Comparison of ENCODE assay signal across 16 cellular contexts in genomic region chr3:37480003-37480402, GRCh38. TPM values are rescaled to one million over a fixed set of nuclear protein-coding genes. Genes with fewer than 3 reads are reported as not detected.
DNase-seq lines count a peak whose midpoint lies in the region; ATAC-seq, FAIRE-seq and TF ChIP-seq lines count a peak whose summit lies in the region.
"Had no signal": no experiment of that assay in that cellular context is flagged by ENCODE, and none has a peak within 500 bp of the region (broad histone marks: within the 10 kb centered on the region; RNA-seq: fewer than 3 reads in every experiment).

No MANE protein-coding gene starts in this region.

- H3K4ac ChIP-seq in H1 (replicated peaks; ENCODE audit: insufficient read length, low read depth, low read length), result no peak overlapping the region

- TF ChIP-seq CTCF in left ventricle myocardium inferior (IDR thresholded peaks at IDR 0.05; ENCODE audit: borderline replicate concordance), result no peak
- no peak for TF ChIP-seq CTCF in H1 (IDR thresholded peaks at IDR 0.05; ENCODE audit: control extremely low read depth in 1 of 3, insufficient read depth in 1 of 3, low read depth in 1 of 3, low read length in 3 of 3)
- no peak for TF ChIP-seq CTCF in activated CD8-positive, alpha-beta T cell treated with anti-CD3 and anti-CD28 coated beads for 36 hours (IDR thresholded peaks at IDR 0.05)

- no peak overlapping the region for H2AK5ac ChIP-seq in H1 (ENCODE audit: low read depth, low read length)

- 86% methylated on average over 7 of the region's 7 CpGs; no CpG with 5 or more reads in 1 of the 2 experiments for WGBS in H1 (ENCODE audit: extremely low coverage in 1 of 2, insufficient coverage in 1 of 2, insufficient read length in 1 of 2, insufficient replicate concordance in 2 of 2, low coverage in 1 of 2, low lambda C conversion rate in 2 of 2, missing lambda C conversion rate in 1 of 2), 2 experiments

- H3K4me2 ChIP-seq in H1 (ENCODE audit: insufficient read depth in 1 of 2, low read depth in 2 of 2, low read length in 2 of 2), result no peak overlapping the region

- H3K56ac ChIP-seq in H1 (replicated peaks; ENCODE audit: insufficient read length, low read depth, low read length), result no peak overlapping the region

- TF ChIP-seq POLR2A in H1 (IDR thresholded peaks at IDR 0.05; ENCODE audit: control extremely low read depth in 1 of 2, low read depth in 2 of 2, low read length in 2 of 2), result no peak

- H3K9me3 Mint-ChIP-seq in activated CD8-positive, alpha-beta T cell treated with anti-CD3 and anti-CD28 coated beads for 36 hours, result no peaks in the 10 kb centered on the region
- H3K9me3 Mint-ChIP-seq: CD8-positive, alpha-beta memory T cell; HFFc6 had no signal

- CTCF ChIA-PET in H1 (lab: Charles Lee; ENCODE audit: partially characterized antibody), result interaction anchor here (0.8 to 1.8 kb wide), 3 partner anchors 11 to 475 kb away, joined by 3 to 5 read pairs (median 3); no protein-coding TSS in a partner anchor
- CTCF ChIA-PET in activated CD8-positive, alpha-beta T cell treated with anti-CD3 and anti-CD28 coated beads for 36 hours (lab: Charles Lee), result no interaction called here

- H2BK12ac ChIP-seq in H1 (ENCODE audit: low read depth, low read length), result no peak overlapping the region

- H3K27me3 Mint-ChIP-seq in activated CD8-positive, alpha-beta T cell treated with anti-CD3 and anti-CD28 coated beads for 36 hours, result peaks cover 2% of the 10 kb centered on the region

- H3K4me1 ChIP-seq in left ventricle myocardium inferior (peaks cover 26% of the 10 kb centered on the region), H1 (replicated peaks in 1 of 4; ENCODE audit: control insufficient read depth in 3 of 4, insufficient read depth in 4 of 4, low read length in 3 of 4) (peaks cover 0 to 3% (median 1%) of the 10 kb centered on the region in 4 experiments; a peak in 3 of 7 replicates)

- no peaks in the 10 kb centered on the region for H4K20me1 ChIP-seq in H1 (replicated peaks in 1 of 2; ENCODE audit: control insufficient read depth in 1 of 2, insufficient read depth in 2 of 2, low read length in 2 of 2)

- H3K4me3 ChIP-seq in left ventricle myocardium inferior (no peak overlapping the region), H1 (ENCODE audit: extremely low read depth in 1 of 4, insufficient read depth in 2 of 4, low read depth in 3 of 4, low read length in 4 of 4) (no peak overlapping the region)
- H3K4me3 ChIP-seq: K562 had no signal

- H3K27ac Mint-ChIP-seq in activated CD8-positive, alpha-beta T cell treated with anti-CD3 and anti-CD28 coated beads for 36 hours, result no peak overlapping the region
- H3K27ac Mint-ChIP-seq: CD8-positive, alpha-beta memory T cell; HFFc6 had no signal

- H3K79me1 ChIP-seq in H1 (ENCODE audit: low read depth, low read length), result no peaks in the 10 kb centered on the region

- no peak overlapping the region for H3K4me3 Mint-ChIP-seq in activated CD8-positive, alpha-beta T cell treated with anti-CD3 and anti-CD28 coated beads for 36 hours
- H3K4me3 Mint-ChIP-seq: CD8-positive, alpha-beta memory T cell; HFFc6 had no signal

- H3K36me3 ChIP-seq in left ventricle myocardium inferior (peaks cover 44% of the 10 kb centered on the region), H1 (ENCODE audit: control insufficient read depth in 2 of 4, insufficient read depth in 4 of 4, low read length in 3 of 4) (no peaks in the 10 kb centered on the region)

- H4K5ac ChIP-seq in H1 (ENCODE audit: insufficient read length, low read depth, low read length), result no peak overlapping the region

- no peak overlapping the region for H3K27ac ChIP-seq in left ventricle myocardium inferior (replicated peaks)
- no peak overlapping the region for H3K27ac ChIP-seq in H1 (ENCODE audit: low read depth, low read length)

- H3K9me3 ChIP-seq in left ventricle myocardium inferior (replicated peaks) (no peaks in the 10 kb centered on the region), H1 (ENCODE audit: insufficient read depth in 2 of 2, low read depth in 1 of 2, low read length in 1 of 2) (no peaks in the 10 kb centered on the region)

- no peaks in the 10 kb centered on the region for H3K79me2 ChIP-seq in H1 (ENCODE audit: control insufficient read depth in 1 of 2, insufficient read depth in 2 of 2, low read length in 2 of 2)

- H3K9ac ChIP-seq in H1 (replicated peaks in 1 of 4; ENCODE audit: extremely low read depth in 1 of 4, low read depth in 3 of 4, low read length in 3 of 4), result no peak overlapping the region

- no peak for TF ChIP-seq EP300 in H1 (IDR thresholded peaks at IDR 0.05; ENCODE audit: borderline replicate concordance in 1 of 2, low read depth in 2 of 2, low read length in 2 of 2)

- H3K27me3 ChIP-seq in left ventricle myocardium inferior (ENCODE audit: low read depth), result no peaks in the 10 kb centered on the region
- no peaks in the 10 kb centered on the region for H3K27me3 ChIP-seq in H1 (replicated peaks in 1 of 4; ENCODE audit: control insufficient read depth in 3 of 4, extremely low read depth in 1 of 4, insufficient read depth in 3 of 4, low read length in 3 of 4)

- H3K18ac ChIP-seq in H1 (ENCODE audit: extremely low read depth, low read length), result no peak overlapping the region

- no peaks in the 10 kb centered on the region for H3K36me3 Mint-ChIP-seq in activated CD8-positive, alpha-beta T cell treated with anti-CD3 and anti-CD28 coated beads for 36 hours (ENCODE audit: low read depth)
- H3K36me3 Mint-ChIP-seq: CD8-positive, alpha-beta memory T cell had no signal

- no peak for TF ChIP-seq RAD21 in H1 (IDR thresholded peaks at IDR 0.05 in 1 of 2, conservative IDR thresholded peaks at IDR 0.05 in 1 of 2; ENCODE audit: low read depth in 2 of 2, low read length in 2 of 2)

- DNase-seq in Right ventricle myocardium superior (no peak), left ventricle myocardium inferior (no peak), NCI-H524 treated with DMSO at 0.1 percent for 48 hours (lab: John Stamatoyannopoulos, UW) (peak; percentile 73), H1 (ENCODE audit: low read depth in 1 of 2, low spot score in 2 of 2) (no peak), urothelium cell line (ENCODE audit: low spot score) (no peak), AML-193 (lab: John Stamatoyannopoulos, UW) (no peak)
- no peak for DNase-seq in activated CD8-positive, alpha-beta T cell treated with anti-CD3 and anti-CD28 coated beads for 36 hours
- DNase-seq: CD8-positive, alpha-beta memory T cell; DMS79; H7; HFFc6; NCI-H1092 treated with DMSO at 0.1 percent for 48 hours; NCI-H187 treated with DMSO at 0.1 percent for 48 hours; NCI-H774; SIG-M5 had no signal

- no peak overlapping the region for H2BK120ac ChIP-seq in H1 (replicated peaks; ENCODE audit: low read depth, low read length)

- POLR2A ChIA-PET in H1 (lab: Charles Lee; ENCODE audit: partially characterized antibody), result no interaction called here
- POLR2A ChIA-PET in activated CD8-positive, alpha-beta T cell treated with anti-CD3 and anti-CD28 coated beads for 36 hours (lab: Charles Lee), result no interaction called here

- intact Hi-C loops in Right ventricle myocardium superior (cut with DNase I), result no loop called here
- intact Hi-C loops in left ventricle myocardium inferior (cut with micrococcal nuclease), result no loop called here
- intact Hi-C loops in activated CD8-positive, alpha-beta T cell treated with anti-CD3 and anti-CD28 coated beads for 36 hours (cut with micrococcal nuclease), result no loop called here

- H2BK20ac ChIP-seq in H1 (ENCODE audit: low read length), result no peak overlapping the region

- H2BK15ac ChIP-seq in H1 (ENCODE audit: low read length), result no peak overlapping the region

- no peak for FAIRE-seq in H1 (lab: Jason Lieb, UNC)
- peak; percentile 35 for FAIRE-seq in urothelium cell line (lab: Jason Lieb, UNC)
- FAIRE-seq: K562 had no signal

- no peaks in the 10 kb centered on the region for H3K23me2 ChIP-seq in H1 (ENCODE audit: low read depth, low read length)

- no peak overlapping the region for H4K8ac ChIP-seq in H1 (ENCODE audit: extremely low read depth, insufficient read depth, low read length)

- H3K14ac ChIP-seq in H1 (ENCODE audit: insufficient read length), result no peak overlapping the region

- H2BK5ac ChIP-seq in H1 (ENCODE audit: low read depth, low read length), result no peak overlapping the region

- H2AFZ ChIP-seq in H1 (ENCODE audit: low read length), result no peak overlapping the region

- ATAC-seq in Right ventricle myocardium superior (ENCODE audit: poor library complexity), result peak; percentile 31
- ATAC-seq in activated CD8-positive, alpha-beta T cell treated with anti-CD3 and anti-CD28 coated beads for 36 hours, result no peak
- ATAC-seq: K562 had no signal

- H3K4me1 Mint-ChIP-seq in activated CD8-positive, alpha-beta T cell treated with anti-CD3 and anti-CD28 coated beads for 36 hours (ENCODE audit: low read depth), result no peaks in the 10 kb centered on the region
- H3K4me1 Mint-ChIP-seq: CD8-positive, alpha-beta memory T cell had no signal

- peak overlapping the region; percentile 30 for H4K91ac ChIP-seq in H1 (replicated peaks; ENCODE audit: insufficient read length, low read length)

- no peak overlapping the region for H3K23ac ChIP-seq in H1 (ENCODE audit: insufficient read length)

TF ChIP-seq in H1, 55 proteins besides CTCF, POLR2A, EP300 and RAD21:
- TF ChIP-seq CBX8 (IDR thresholded peaks at IDR 0.05; ENCODE audit: borderline replicate concordance, low read depth, low read length) (no peak), TEAD4 (IDR thresholded peaks at IDR 0.05; ENCODE audit: low read depth, low read length) (no peak), JUN (IDR thresholded peaks at IDR 0.05; ENCODE audit: low read depth, low read length) (no peak), TAF1 (IDR thresholded peaks at IDR 0.05; ENCODE audit: low read depth, low read length) (no peak), KDM4A (IDR thresholded peaks at IDR 0.05; ENCODE audit: low read depth, low read length, severe bottlenecking) (no peak), RFX5 (IDR thresholded peaks at IDR 0.05; ENCODE audit: borderline replicate concordance, low read depth, low read length) (no peak), ASH2L (IDR thresholded peaks at IDR 0.05; ENCODE audit: low read length) (no peak)

RNA-seq across cellular contexts. Expression of gene ITGA9, which starts 28.1 kb away (rescaled TPM):
- total RNA-seq in Right ventricle myocardium superior, result 50.3 TPM
- 75.6 TPM for total RNA-seq in left ventricle myocardium inferior
- 4.6 and 5.0 TPM in 2 replicates for total RNA-seq in H1 (2021; fragmentation: NEBNext Ultra II Directional; extraction: Animal tissue kit (Norgen Biotek cat#: 25700))
- polyA plus RNA-seq in H1 (2011; rRNA removed), result 0.73 and 1.8 TPM in 2 replicates
- 1.3 TPM for polyA plus RNA-seq in H1 (2011; cell fraction: cytosol; rRNA removed)
- polyA plus RNA-seq in H1 (2011; cell fraction: nucleus; rRNA removed), result 3.5 TPM
- polyA plus RNA-seq in H1 (2012, experiment 1 of 2), result 1.6 to 2.2 TPM (median 2.0 TPM) in 4 replicates
- 0.22 TPM for polyA plus RNA-seq in H1 (2012, experiment 2 of 2)
- 6.0 TPM for polyA plus RNA-seq in H1 (2013, experiment 1 of 2)
- 6.3 TPM for polyA plus RNA-seq in H1 (2013, experiment 2 of 2)
- polyA minus RNA-seq in H1 (2011; rRNA and poly(A)+ RNA removed), result 5.7 TPM in 2 replicates
- polyA minus RNA-seq in H1 (2011; cell fraction: cytosol; rRNA and poly(A)+ RNA removed), result 3.1 TPM
- polyA minus RNA-seq in H1 (2011; cell fraction: nucleus; rRNA and poly(A)+ RNA removed), result 9.2 TPM
- total RNA-seq in activated CD8-positive, alpha-beta T cell treated with anti-CD3 and anti-CD28 coated beads for 36 hours, result not detected
- total RNA-seq: HFFc6 had no signal
- polyA plus RNA-seq: CD8-positive, alpha-beta memory T cell had no signal
